Comparison of ENCODE assay signal across 1 cellular context in genomic region chr9:114387678-114388431, GRCh38.
TF ChIP-seq lines count a peak whose summit lies in the region.

TSS of gene AKNA (minus strand) at chr9:114387982. CDS start at chr9:114381333, 6,649 bp downstream.

TF ChIP-seq in SK-N-SH treated with all-trans-retinoic acid at 6 μM for 48 hours, 23 proteins besides CTCF, POLR2A, EP300 and RAD21 (continued from another document):
- TF ChIP-seq ARNTL (CRISPR knock-in tag; IDR thresholded peaks at IDR 0.05; ENCODE audit: borderline replicate concordance, low read depth) (no peak), ZFP30 (CRISPR knock-in tag; IDR thresholded peaks at IDR 0.05) (no peak), GLIS3 (CRISPR knock-in tag; IDR thresholded peaks at IDR 0.05) (no peak), ZFP3 (CRISPR knock-in tag; IDR thresholded peaks at IDR 0.05) (no peak), ESRRG (CRISPR knock-in tag; IDR thresholded peaks at IDR 0.05) (no peak), OSR1 (CRISPR knock-in tag; IDR thresholded peaks at IDR 0.05) (no peak), CREB5 (CRISPR knock-in tag; IDR thresholded peaks at IDR 0.05; ENCODE audit: low read depth) (no peak)
- TF ChIP-seq, protein P1, sequence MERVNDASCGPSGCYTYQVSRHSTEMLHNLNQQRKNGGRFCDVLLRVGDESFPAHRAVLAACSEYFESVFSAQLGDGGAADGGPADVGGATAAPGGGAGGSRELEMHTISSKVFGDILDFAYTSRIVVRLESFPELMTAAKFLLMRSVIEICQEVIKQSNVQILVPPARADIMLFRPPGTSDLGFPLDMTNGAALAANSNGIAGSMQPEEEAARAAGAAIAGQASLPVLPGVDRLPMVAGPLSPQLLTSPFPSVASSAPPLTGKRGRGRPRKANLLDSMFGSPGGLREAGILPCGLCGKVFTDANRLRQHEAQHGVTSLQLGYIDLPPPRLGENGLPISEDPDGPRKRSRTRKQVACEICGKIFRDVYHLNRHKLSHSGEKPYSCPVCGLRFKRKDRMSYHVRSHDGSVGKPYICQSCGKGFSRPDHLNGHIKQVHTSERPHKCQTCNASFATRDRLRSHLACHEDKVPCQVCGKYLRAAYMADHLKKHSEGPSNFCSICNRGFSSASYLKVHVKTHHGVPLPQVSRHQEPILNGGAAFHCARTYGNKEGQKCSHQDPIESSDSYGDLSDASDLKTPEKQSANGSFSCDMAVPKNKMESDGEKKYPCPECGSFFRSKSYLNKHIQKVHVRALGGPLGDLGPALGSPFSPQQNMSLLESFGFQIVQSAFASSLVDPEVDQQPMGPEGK (CRISPR knock-in tag; IDR thresholded peaks at IDR 0.05; ENCODE audit: borderline replicate concordance), result no peak
- TF ChIP-seq, protein P2, sequence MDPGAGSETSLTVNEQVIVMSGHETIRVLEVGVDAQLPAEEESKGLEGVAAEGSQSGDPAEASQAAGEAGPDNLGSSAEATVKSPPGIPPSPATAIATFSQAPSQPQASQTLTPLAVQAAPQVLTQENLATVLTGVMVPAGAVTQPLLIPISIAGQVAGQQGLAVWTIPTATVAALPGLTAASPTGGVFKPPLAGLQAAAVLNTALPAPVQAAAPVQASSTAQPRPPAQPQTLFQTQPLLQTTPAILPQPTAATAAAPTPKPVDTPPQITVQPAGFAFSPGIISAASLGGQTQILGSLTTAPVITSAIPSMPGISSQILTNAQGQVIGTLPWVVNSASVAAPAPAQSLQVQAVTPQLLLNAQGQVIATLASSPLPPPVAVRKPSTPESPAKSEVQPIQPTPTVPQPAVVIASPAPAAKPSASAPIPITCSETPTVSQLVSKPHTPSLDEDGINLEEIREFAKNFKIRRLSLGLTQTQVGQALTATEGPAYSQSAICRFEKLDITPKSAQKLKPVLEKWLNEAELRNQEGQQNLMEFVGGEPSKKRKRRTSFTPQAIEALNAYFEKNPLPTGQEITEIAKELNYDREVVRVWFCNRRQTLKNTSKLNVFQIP (CRISPR knock-in tag; IDR thresholded peaks at IDR 0.05; ENCODE audit: borderline replicate concordance, low read depth), result no peak
TF ChIP-seq in SK-N-SH treated with all-trans-retinoic acid at 6 μM for 48 hours: peak in this region for 0.
